8 cellular contexts compared by ENCODE assay signal in genomic region chr7:836429-836828, GRCh38. TPM values are rescaled to one million over a fixed set of nuclear protein-coding genes. Genes with fewer than 3 reads are reported as not detected.
DNase-seq lines count a peak whose midpoint lies in the region; TF ChIP-seq lines count a peak whose summit lies in the region.

No MANE protein-coding gene starts in this region.

- H3K4me1 ChIP-seq in esophagus squamous epithelium: peaks cover 26 to 73% (median 47%) of the 10 kb centered on the region in 3 donors

- H3K4me3 ChIP-seq in esophagus squamous epithelium: peak overlapping the region in 1 of 4 donors; percentile 23

- intact Hi-C loops in esophagus squamous epithelium (cut with DNase I): no loop called here

- H3K27me3 ChIP-seq in esophagus squamous epithelium: no peaks in the 10 kb centered on the region

- DNase-seq in G401 (ENCODE audit: low spot score): peak; percentile 83
- DNase-seq in RWPE1 (ENCODE audit: low spot score): no peak
- DNase-seq in esophagus squamous epithelium (lab: John Stamatoyannopoulos, UW): no peak
- peak; percentile 29 for DNase-seq in pulmonary artery endothelial cell (ENCODE audit: low read depth, low spot score)
- no peak for DNase-seq in Ammon's horn (ENCODE audit: low spot score)
- no peak for DNase-seq in GM19238 (ENCODE audit: insufficient read length, low spot score)
- DNase-seq in NCI-H1436 treated with DMSO at 0.1 percent for 48 hours (lab: John Stamatoyannopoulos, UW): no peak
- DNase-seq in medulla oblongata (ENCODE audit: extremely low spot score): no peak

- no peaks in the 10 kb centered on the region for H3K9me3 ChIP-seq in esophagus squamous epithelium

- peaks cover 6 to 57% (median 7%) of the 10 kb centered on the region in 3 donors for H3K36me3 ChIP-seq in esophagus squamous epithelium

- TF ChIP-seq CTCF in RWPE1 (conservative IDR thresholded peaks at IDR 0.05; ENCODE audit: low read depth): no peak; the same call in 1 of the 2 replicates
- peak in 5 of 6 experiments; percentile 37 to 57 (median 47) for TF ChIP-seq CTCF in esophagus squamous epithelium (IDR thresholded peaks at IDR 0.05)

- peak overlapping the region; percentile 100 for H3K27ac ChIP-seq in RWPE1
- H3K27ac ChIP-seq in esophagus squamous epithelium: peak overlapping the region; percentile 76 to 96 (median 89)

- in situ Hi-C loops in G401 (cut with HindIII; ENCODE audit: low sequenced_read_pairs): no loop called here

- WGBS in esophagus squamous epithelium, 2 donors: 29 to 30% methylated on average over 5 of the region's 5 CpGs

- POLR2A ChIA-PET in RWPE1 (lab: Yijun Ruan, JAX; ENCODE audit: low non-redundant PET): interaction anchor here (0.6 kb wide), 1 partner anchor 23 kb away, joined by 3 read pairs; no protein-coding TSS in a partner anchor

- TF ChIP-seq POLR2A in esophagus squamous epithelium (IDR thresholded peaks at IDR 0.05): no peak

- CTCF ChIA-PET in RWPE1 (lab: Yijun Ruan, JAX): interaction anchor here (0.7 to 1.4 kb wide), 4 partner anchors 19 to 92 kb away, joined by 3 to 5 read pairs (median 4); no protein-coding TSS in a partner anchor

RNA-seq across cellular contexts. Expression of gene SUN1, which starts 4.2 kb away (rescaled TPM):
- total RNA-seq in G401 (2014; rRNA removed; shearing (Covaris generic)): 55.9 and 107 TPM in 2 replicates
- total RNA-seq in esophagus squamous epithelium (100 to 1,000 TPM in 3 of 4 donors, 10 to 100 TPM in 1; 78.0 to 113 (median 105) TPM), pulmonary artery endothelial cell (177 and 178 TPM in 2 replicates)

RNA-seq across cellular contexts. Expression of gene GET4, which starts 39.9 kb away (rescaled TPM):
- 98.5 and 102 TPM in 2 replicates for total RNA-seq in G401 (2014; rRNA removed; shearing (Covaris generic))
- total RNA-seq in esophagus squamous epithelium (10 to 100 TPM; 22.3 to 29.6 (median 27.8) TPM), pulmonary artery endothelial cell (38.5 and 44.2 TPM in 2 replicates)

Comparison
In these comparisons a context has a peak if more than half of its experiments do, and no peak if none do; other contexts are left out.
1. DNase-seq: peak in G401 (single experiment) and pulmonary artery endothelial cell (single experiment); none in RWPE1 (single experiment), esophagus squamous epithelium (single experiment), Ammon's horn (single experiment), GM19238 (single experiment), NCI-H1436 treated with DMSO at 0.1 percent for 48 hours (single experiment) and medulla oblongata (single experiment).